ENCODE assay signal across 1 cellular context in genomic region chr7:151142686-151143040, GRCh38.
TF ChIP-seq lines count a peak whose summit lies in the region.

No MANE protein-coding gene starts in this region.

TF ChIP-seq in neural cell, 6 proteins besides CTCF, POLR2A, EP300 and RAD21 (continued from another document):
- TF ChIP-seq REST (IDR thresholded peaks at IDR 0.05; ENCODE audit: borderline replicate concordance) (no peak), SMC3 (conservative IDR thresholded peaks at IDR 0.05; ENCODE audit: poor library complexity) (no peak), POLR2AphosphoS5 (IDR thresholded peaks at IDR 0.05) (peak; percentile 16)
